Comparison of ENCODE assay signal across 10 cellular contexts in the genomic region with DNA sequence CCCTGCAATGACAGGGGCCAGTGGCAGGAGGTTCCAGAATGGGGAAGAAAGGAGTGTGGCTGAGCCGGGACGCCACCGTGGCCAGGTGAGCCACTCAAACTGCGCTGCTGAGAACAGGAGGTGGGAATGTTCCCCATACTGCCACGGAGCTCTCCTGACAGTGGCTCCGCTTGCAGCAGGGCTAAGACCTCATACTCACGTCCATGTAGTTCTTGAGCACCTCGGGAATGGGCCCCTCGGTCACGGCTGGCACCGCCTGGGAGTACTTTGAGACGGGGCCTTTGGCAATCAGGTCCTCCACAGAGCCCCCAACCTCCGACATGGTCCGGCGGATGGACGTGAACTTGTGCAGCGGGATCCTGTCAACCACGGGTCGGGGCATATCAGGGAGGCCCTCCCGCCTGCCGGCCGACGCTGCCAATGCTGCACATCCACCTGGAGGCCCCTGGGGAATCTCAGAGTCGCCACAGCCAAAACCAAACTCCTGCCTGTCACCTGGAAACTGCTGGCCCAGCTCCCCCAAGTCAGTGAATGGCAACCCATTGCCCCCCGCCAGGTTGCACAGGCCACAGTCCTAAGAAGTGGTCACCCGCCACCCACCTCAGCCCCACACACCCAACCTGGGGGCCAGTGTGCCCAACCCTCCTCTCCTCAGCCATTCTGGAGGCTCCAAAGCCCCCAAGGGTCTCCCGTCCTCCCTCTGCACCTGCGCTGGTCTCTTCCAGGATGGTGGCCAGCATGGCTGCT. TPM values are rescaled to one million over a fixed set of nuclear protein-coding genes. Genes with fewer than 3 reads are reported as not detected.
DNase-seq lines count a peak whose midpoint lies in the region; ATAC-seq and TF ChIP-seq lines count a peak whose summit lies in the region.
"Had no signal": no experiment of that assay in that cellular context is flagged by ENCODE, and none has a peak within 500 bp of the region (broad histone marks: within the 10 kb centered on the region; RNA-seq: fewer than 3 reads in every experiment).

No MANE protein-coding gene starts in this region.

- H3K79me1 ChIP-seq in IMR-90 (ENCODE audit: low read depth in 1 of 2, low read length in 2 of 2) = peaks cover 0 to 37% of the 10 kb centered on the region in 2 experiments; a peak in 2 of 4 replicates

- CTCF ChIA-PET in IMR-90 (lab: Yijun Ruan, JAX) = no interaction called here

- 93% methylated on average over 18 of the region's 28 CpGs; no CpG with 5 or more reads in 1 of the 2 experiments for WGBS in IMR-90 (ENCODE audit: extremely low coverage in 2 of 2, insufficient read length in 1 of 2), 2 experiments
- WGBS in right lobe of liver (ENCODE audit: insufficient coverage, low coverage, low lambda C conversion rate, missing lambda C conversion rate) = no CpG with 5 or more reads among the region's 28 CpGs

- H3K4me2 ChIP-seq in IMR-90 (ENCODE audit: low read depth, low read length) = no peak overlapping the region

- H3K4me1 ChIP-seq in IMR-90 (ENCODE audit: control insufficient read depth, insufficient read depth, low read length) (peaks cover 23% of the 10 kb centered on the region), right lobe of liver (peaks cover 0 to 62% (median 33%) of the 10 kb centered on the region in 4 donors)

- H3K36me3 ChIP-seq in IMR-90 (ENCODE audit: control insufficient read depth, insufficient read depth, low read length) (peaks cover 25% of the 10 kb centered on the region; the same call in 1 of the 2 replicates), right lobe of liver (peaks cover 5 to 44% (median 16%) of the 10 kb centered on the region in 4 donors)

- peak overlapping the region; percentile 50 for H2BK5ac ChIP-seq in IMR-90 (ENCODE audit: low read depth, low read length, poor library complexity, severe bottlenecking)

- H3K4ac ChIP-seq in IMR-90 (ENCODE audit: low read depth, low read length) = peak overlapping the region; percentile 36; the same call in 1 of the 2 replicates

- H4K91ac ChIP-seq in IMR-90 (ENCODE audit: insufficient read depth, low read depth, low read length) = peak overlapping the region; percentile 34

- 0 out of 2 replicates have a peak overlapping the region, but pooled peaks have one; percentile 43 for H2AK5ac ChIP-seq in IMR-90 (ENCODE audit: low read depth, low read length)

- no peak overlapping the region for H3K27ac ChIP-seq in IMR-90 (ENCODE audit: insufficient read depth, low read length)
- H3K27ac ChIP-seq in right lobe of liver = peak overlapping the region; percentile 82 to 99 (median 97)

- no peak overlapping the region for H3K18ac ChIP-seq in IMR-90 (ENCODE audit: low read depth, low read length)

- peak overlapping the region in 4 of 5 experiments; percentile 22 to 80 (median 36) for H3K4me3 Mint-ChIP-seq in brain
- H3K4me3 Mint-ChIP-seq in stimulated activated naive CD8-positive, alpha-beta T cell treated with anti-CD3 and anti-CD28 coated beads, Interleukin-15, amount 100 ng/mL, for 72 hours = peak overlapping the region in 1 of 2 donors; percentile 68

- no peak overlapping the region; a peak in 1 of 4 replicates for H4K8ac ChIP-seq in IMR-90 (ENCODE audit: low read depth in 2 of 2, low read length in 2 of 2)

- H2BK15ac ChIP-seq in IMR-90 (ENCODE audit: low read depth, low read length) = no peak overlapping the region

- H3K9me3 ChIP-seq in IMR-90 (ENCODE audit: control insufficient read depth, insufficient read depth, low read length) = no peaks in the 10 kb centered on the region
- no peaks in the 10 kb centered on the region for H3K9me3 ChIP-seq in right lobe of liver

- H3K9me1 ChIP-seq in IMR-90 (ENCODE audit: insufficient read depth, low read length) = no peaks in the 10 kb centered on the region; the same call in 1 of the 2 replicates

- TF ChIP-seq POLR2A in IMR-90 (IDR thresholded peaks at IDR 0.05; ENCODE audit: low read depth, low read length) (no peak), right lobe of liver (IDR thresholded peaks at IDR 0.05) (no peak)

- in situ Hi-C loops in IMR-90 (cut with MboI; ENCODE audit: low sequenced_read_pairs) = no loop called here

- no peaks in the 10 kb centered on the region for H3K36me3 Mint-ChIP-seq in brain

- peak overlapping the region; percentile 70 for H2AK9ac ChIP-seq in IMR-90 (replicated peaks; ENCODE audit: low read depth, low read length, poor library complexity)

- no peak overlapping the region for H3K14ac ChIP-seq in IMR-90 (replicated peaks; ENCODE audit: low read depth, low read length)

- dilution Hi-C loops in IMR-90 (cut with HindIII; ENCODE audit: low sequenced_read_pairs, unreplicated experiment) = no loop called here

- H3K9ac ChIP-seq in IMR-90 (ENCODE audit: low read depth, low read length) = no peak overlapping the region

- H2BK120ac ChIP-seq in IMR-90 (ENCODE audit: low read depth, low read length) = no peak overlapping the region; the same call in 1 of the 2 replicates

- TF ChIP-seq CTCF in IMR-90 (conservative IDR thresholded peaks at IDR 0.05; ENCODE audit: low read depth, low read length) (no peak), brain (conservative IDR thresholded peaks at IDR 0.05) (no peak), right lobe of liver (IDR thresholded peaks at IDR 0.05) (no peak)

- DNase-seq in IMR-90 (no peak), right lobe of liver (peak in 2 of 3 donors; percentile 43 to 67), NCI-H510A treated with DMSO at 0.1 percent for 48 hours (lab: John Stamatoyannopoulos, UW) (no peak), GM03348 (ENCODE audit: low spot score) (no peak)
- DNase-seq in stimulated activated naive CD8-positive, alpha-beta T cell treated with anti-CD3 and anti-CD28 coated beads, Interleukin-15, amount 100 ng/mL, for 72 hours = no peak
- DNase-seq in stimulated activated naive CD4-positive, alpha-beta T cell treated with Interleukin-2 at 50 U/mL for 16 hours (lab: John Stamatoyannopoulos, UW) = no peak
- DNase-seq: activated T-cell treated with anti-CD3 and anti-CD28 coated beads, Interleukin-2, amount 50 U/mL, for 4 hours; NCI-H2171; stimulated activated CD4-positive, alpha-beta T cell treated with anti-CD3 and anti-CD28 coated beads, Interleukin-1b, Interleukin-23, amount 100 ng/mL, for 48 hours had no signal

- no peak for ATAC-seq in IMR-90 (ENCODE audit: low read depth)
- no peak for ATAC-seq in right lobe of liver
- no peak for ATAC-seq in stimulated activated naive CD8-positive, alpha-beta T cell treated with anti-CD3 and anti-CD28 coated beads, Interleukin-15, amount 100 ng/mL, for 72 hours
- ATAC-seq: activated T-cell treated with anti-CD3 and anti-CD28 coated beads, Interleukin-2, amount 50 U/mL, for 4 hours had no signal

- TF ChIP-seq RAD21 in IMR-90 (IDR thresholded peaks at IDR 0.05; ENCODE audit: low read length) = no peak

- H3K56ac ChIP-seq in IMR-90 (ENCODE audit: extremely low read depth, insufficient read depth, low read length) = no peak overlapping the region

- H3K23ac ChIP-seq in IMR-90 (ENCODE audit: low read depth, low read length) = no peak overlapping the region

- peaks cover 7% of the 10 kb centered on the region for H4K20me1 ChIP-seq in IMR-90 (ENCODE audit: insufficient read depth, low read length)

- no peak overlapping the region for H2BK20ac ChIP-seq in IMR-90 (ENCODE audit: low read depth, low read length)

- intact Hi-C loops in IMR-90 (cut with micrococcal nuclease) (no loop called here), right lobe of liver (cut with DNase I) (no loop called here)

- BruUV-seq in IMR-90 (replicated peaks; lab: Mats Ljungman, UMichigan) = no TSS peak

- no peak overlapping the region for H3K4me3 ChIP-seq in IMR-90 (ENCODE audit: insufficient read depth, low read depth, low read length)
- peak overlapping the region; percentile 79 to 98 (median 97) for H3K4me3 ChIP-seq in right lobe of liver

- H4K5ac ChIP-seq in IMR-90 (ENCODE audit: low read depth, low read length) = no peak overlapping the region

- H3K27ac Mint-ChIP-seq in brain = no peak overlapping the region
- H3K27ac Mint-ChIP-seq in stimulated activated naive CD8-positive, alpha-beta T cell treated with anti-CD3 and anti-CD28 coated beads, Interleukin-15, amount 100 ng/mL, for 72 hours = peak overlapping the region; percentile 11 to 75

- peaks cover 3% of the 10 kb centered on the region for H3K27me3 Mint-ChIP-seq in brain
- H3K27me3 Mint-ChIP-seq in stimulated activated naive CD8-positive, alpha-beta T cell treated with anti-CD3 and anti-CD28 coated beads, Interleukin-15, amount 100 ng/mL, for 72 hours = no peaks in the 10 kb centered on the region

- H2AFZ ChIP-seq in IMR-90 (replicated peaks; ENCODE audit: low read length, poor library complexity) = peak overlapping the region; percentile 53

- no peaks in the 10 kb centered on the region for H3K27me3 ChIP-seq in IMR-90 (ENCODE audit: control insufficient read depth, insufficient read depth, low read length)
- H3K27me3 ChIP-seq in right lobe of liver = no peaks in the 10 kb centered on the region

- POLR2A ChIA-PET in IMR-90 (lab: Charles Lee; ENCODE audit: unreplicated experiment) = no interaction called here

- peaks cover 20% of the 10 kb centered on the region for H3K4me1 Mint-ChIP-seq in brain
- peaks cover 68% of the 10 kb centered on the region for H3K4me1 Mint-ChIP-seq in stimulated activated naive CD8-positive, alpha-beta T cell treated with anti-CD3 and anti-CD28 coated beads, Interleukin-15, amount 100 ng/mL, for 72 hours

- peaks cover 0 to 4% (median 0%) of the 10 kb centered on the region in 5 experiments for H3K9me3 Mint-ChIP-seq in brain
- H3K9me3 Mint-ChIP-seq in stimulated activated naive CD8-positive, alpha-beta T cell treated with anti-CD3 and anti-CD28 coated beads, Interleukin-15, amount 100 ng/mL, for 72 hours = no peaks in the 10 kb centered on the region
- H3K9me3 Mint-ChIP-seq: activated T-cell treated with anti-CD3 and anti-CD28 coated beads, Interleukin-2, amount 50 U/mL, for 4 hours had no signal

TF ChIP-seq in IMR-90, 13 proteins besides CTCF, POLR2A, EP300 and RAD21 (continues in another document):
- TF ChIP-seq BHLHE40 (IDR thresholded peaks at IDR 0.05; ENCODE audit: low read depth, low read length) = no peak
- no peak for TF ChIP-seq RCOR1 (IDR thresholded peaks at IDR 0.05; ENCODE audit: insufficient replicate concordance, low read length)
- TF ChIP-seq MAFK (IDR thresholded peaks at IDR 0.05; ENCODE audit: low read depth, low read length) = no peak
- TF ChIP-seq MAZ (IDR thresholded peaks at IDR 0.05; ENCODE audit: borderline replicate concordance, low read depth, low read length) = no peak

RNA-seq across cellular contexts. Expression of a gene that starts 2.4 kb away (rescaled TPM):
- total RNA-seq in IMR-90 (2012; rRNA removed) (38.3 and 39.8 TPM in 2 replicates), right lobe of liver (1,000 to 10,000 TPM in 3 of 6 experiments, 100 to 1,000 TPM in 3; 515 to 1,549 (median 1,009) TPM)
- polyA plus RNA-seq in IMR-90 (2012; rRNA removed) (151 and 166 TPM in 2 replicates), brain (ENCODE audit: insufficient read depth, low read depth, low replicate concordance) (381 TPM)
- polyA plus RNA-seq in IMR-90 (2012; cell fraction: cytosol; rRNA removed) = 140 and 321 TPM in 2 replicates
- polyA plus RNA-seq in IMR-90 (2012; cell fraction: nucleus; rRNA removed; ENCODE audit: low replicate concordance) = 89.3 and 187 TPM in 2 replicates

RNA-seq across cellular contexts. Expression of a gene that starts 10.9 kb away (rescaled TPM):
- total RNA-seq in IMR-90 (2012; rRNA removed) (under 0.01 and 0.18 TPM in 2 replicates), right lobe of liver (10 to 100 TPM in 1 of 6 experiments, 1 to 10 TPM in 5; 1.3 to 11.4 (median 6.7) TPM)
- polyA plus RNA-seq in IMR-90 (2012; rRNA removed) (0.15 and 0.59 TPM in 2 replicates), brain (ENCODE audit: insufficient read depth, low read depth, low replicate concordance) (2.3 TPM)
- polyA plus RNA-seq in IMR-90 (2012; cell fraction: cytosol; rRNA removed) = 0.08 and 0.32 TPM in 2 replicates
- 0.68 and 1.2 TPM in 2 replicates for polyA plus RNA-seq in IMR-90 (2012; cell fraction: nucleus; rRNA removed; ENCODE audit: low replicate concordance)

Comparison
In these comparisons a context has a peak if more than half of its experiments do, and no peak if none do; other contexts are left out.
1. DNase-seq: peak in right lobe of liver (2 of 3); none in IMR-90 (single experiment), stimulated activated naive CD8-positive, alpha-beta T cell treated with anti-CD3 and anti-CD28 coated beads, Interleukin-15, amount 100 ng/mL, for 72 hours (0 of 2), NCI-H510A treated with DMSO at 0.1 percent for 48 hours (single experiment), stimulated activated naive CD4-positive, alpha-beta T cell treated with Interleukin-2 at 50 U/mL for 16 hours (single experiment) and GM03348 (single experiment).
2. H3K27ac Mint-ChIP-seq: peak in stimulated activated naive CD8-positive, alpha-beta T cell treated with anti-CD3 and anti-CD28 coated beads, Interleukin-15, amount 100 ng/mL, for 72 hours (2 of 2); none in brain (0 of 5).
3. RNA of a gene that starts 2.4 kb away (total RNA-seq): 515 to 1,549 TPM in right lobe of liver; 38.3 to 39.8 TPM in IMR-90; every median in the first group is over 10 times any median in the second.